2 cellular contexts compared by ENCODE assay signal in the genomic region with DNA sequence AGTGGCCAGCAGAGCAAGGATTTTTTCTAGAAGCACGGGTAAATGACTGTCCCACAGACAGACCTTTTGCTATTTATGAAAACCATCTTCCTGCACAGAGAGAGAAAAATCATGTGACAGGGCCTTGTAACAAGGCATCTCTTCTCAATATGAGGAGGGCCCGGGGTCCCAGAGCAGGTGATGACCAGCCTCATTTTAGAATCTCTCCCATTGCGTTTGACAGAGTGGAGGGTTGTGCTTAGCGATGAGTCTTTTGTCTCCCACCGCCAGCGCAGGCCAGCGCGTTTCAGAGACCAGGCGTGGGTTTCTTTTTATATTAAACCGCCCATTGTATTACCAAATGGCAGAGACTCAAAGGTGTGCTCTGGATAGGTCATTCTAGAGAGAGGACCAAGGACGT.
TF ChIP-seq lines count a peak whose summit lies in the region.

No MANE protein-coding gene starts in this region.

TF ChIP-seq in GM23338, 12 proteins besides CTCF, POLR2A, EP300 and RAD21:
- TF ChIP-seq, protein P1, sequence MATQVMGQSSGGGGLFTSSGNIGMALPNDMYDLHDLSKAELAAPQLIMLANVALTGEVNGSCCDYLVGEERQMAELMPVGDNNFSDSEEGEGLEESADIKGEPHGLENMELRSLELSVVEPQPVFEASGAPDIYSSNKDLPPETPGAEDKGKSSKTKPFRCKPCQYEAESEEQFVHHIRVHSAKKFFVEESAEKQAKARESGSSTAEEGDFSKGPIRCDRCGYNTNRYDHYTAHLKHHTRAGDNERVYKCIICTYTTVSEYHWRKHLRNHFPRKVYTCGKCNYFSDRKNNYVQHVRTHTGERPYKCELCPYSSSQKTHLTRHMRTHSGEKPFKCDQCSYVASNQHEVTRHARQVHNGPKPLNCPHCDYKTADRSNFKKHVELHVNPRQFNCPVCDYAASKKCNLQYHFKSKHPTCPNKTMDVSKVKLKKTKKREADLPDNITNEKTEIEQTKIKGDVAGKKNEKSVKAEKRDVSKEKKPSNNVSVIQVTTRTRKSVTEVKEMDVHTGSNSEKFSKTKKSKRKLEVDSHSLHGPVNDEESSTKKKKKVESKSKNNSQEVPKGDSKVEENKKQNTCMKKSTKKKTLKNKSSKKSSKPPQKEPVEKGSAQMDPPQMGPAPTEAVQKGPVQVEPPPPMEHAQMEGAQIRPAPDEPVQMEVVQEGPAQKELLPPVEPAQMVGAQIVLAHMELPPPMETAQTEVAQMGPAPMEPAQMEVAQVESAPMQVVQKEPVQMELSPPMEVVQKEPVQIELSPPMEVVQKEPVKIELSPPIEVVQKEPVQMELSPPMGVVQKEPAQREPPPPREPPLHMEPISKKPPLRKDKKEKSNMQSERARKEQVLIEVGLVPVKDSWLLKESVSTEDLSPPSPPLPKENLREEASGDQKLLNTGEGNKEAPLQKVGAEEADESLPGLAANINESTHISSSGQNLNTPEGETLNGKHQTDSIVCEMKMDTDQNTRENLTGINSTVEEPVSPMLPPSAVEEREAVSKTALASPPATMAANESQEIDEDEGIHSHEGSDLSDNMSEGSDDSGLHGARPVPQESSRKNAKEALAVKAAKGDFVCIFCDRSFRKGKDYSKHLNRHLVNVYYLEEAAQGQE (IDR thresholded peaks at IDR 0.05; ENCODE audit: unreplicated experiment) = no peak
- TF ChIP-seq EZH2 (IDR thresholded peaks at IDR 0.05; ENCODE audit: low read depth, unreplicated experiment) (no peak), NANOG (IDR thresholded peaks at IDR 0.05; ENCODE audit: borderline replicate concordance) (no peak), ZNF114 (CRISPR knock-in tag; IDR thresholded peaks at IDR 0.05) (no peak), EZH2phosphoT487 (IDR thresholded peaks at IDR 0.05; ENCODE audit: unreplicated experiment) (no peak), ZNF331 (CRISPR knock-in tag; IDR thresholded peaks at IDR 0.05; ENCODE audit: low read depth) (no peak), JUNB (IDR thresholded peaks at IDR 0.05; ENCODE audit: unreplicated experiment) (no peak)
- TF ChIP-seq, protein P2, sequence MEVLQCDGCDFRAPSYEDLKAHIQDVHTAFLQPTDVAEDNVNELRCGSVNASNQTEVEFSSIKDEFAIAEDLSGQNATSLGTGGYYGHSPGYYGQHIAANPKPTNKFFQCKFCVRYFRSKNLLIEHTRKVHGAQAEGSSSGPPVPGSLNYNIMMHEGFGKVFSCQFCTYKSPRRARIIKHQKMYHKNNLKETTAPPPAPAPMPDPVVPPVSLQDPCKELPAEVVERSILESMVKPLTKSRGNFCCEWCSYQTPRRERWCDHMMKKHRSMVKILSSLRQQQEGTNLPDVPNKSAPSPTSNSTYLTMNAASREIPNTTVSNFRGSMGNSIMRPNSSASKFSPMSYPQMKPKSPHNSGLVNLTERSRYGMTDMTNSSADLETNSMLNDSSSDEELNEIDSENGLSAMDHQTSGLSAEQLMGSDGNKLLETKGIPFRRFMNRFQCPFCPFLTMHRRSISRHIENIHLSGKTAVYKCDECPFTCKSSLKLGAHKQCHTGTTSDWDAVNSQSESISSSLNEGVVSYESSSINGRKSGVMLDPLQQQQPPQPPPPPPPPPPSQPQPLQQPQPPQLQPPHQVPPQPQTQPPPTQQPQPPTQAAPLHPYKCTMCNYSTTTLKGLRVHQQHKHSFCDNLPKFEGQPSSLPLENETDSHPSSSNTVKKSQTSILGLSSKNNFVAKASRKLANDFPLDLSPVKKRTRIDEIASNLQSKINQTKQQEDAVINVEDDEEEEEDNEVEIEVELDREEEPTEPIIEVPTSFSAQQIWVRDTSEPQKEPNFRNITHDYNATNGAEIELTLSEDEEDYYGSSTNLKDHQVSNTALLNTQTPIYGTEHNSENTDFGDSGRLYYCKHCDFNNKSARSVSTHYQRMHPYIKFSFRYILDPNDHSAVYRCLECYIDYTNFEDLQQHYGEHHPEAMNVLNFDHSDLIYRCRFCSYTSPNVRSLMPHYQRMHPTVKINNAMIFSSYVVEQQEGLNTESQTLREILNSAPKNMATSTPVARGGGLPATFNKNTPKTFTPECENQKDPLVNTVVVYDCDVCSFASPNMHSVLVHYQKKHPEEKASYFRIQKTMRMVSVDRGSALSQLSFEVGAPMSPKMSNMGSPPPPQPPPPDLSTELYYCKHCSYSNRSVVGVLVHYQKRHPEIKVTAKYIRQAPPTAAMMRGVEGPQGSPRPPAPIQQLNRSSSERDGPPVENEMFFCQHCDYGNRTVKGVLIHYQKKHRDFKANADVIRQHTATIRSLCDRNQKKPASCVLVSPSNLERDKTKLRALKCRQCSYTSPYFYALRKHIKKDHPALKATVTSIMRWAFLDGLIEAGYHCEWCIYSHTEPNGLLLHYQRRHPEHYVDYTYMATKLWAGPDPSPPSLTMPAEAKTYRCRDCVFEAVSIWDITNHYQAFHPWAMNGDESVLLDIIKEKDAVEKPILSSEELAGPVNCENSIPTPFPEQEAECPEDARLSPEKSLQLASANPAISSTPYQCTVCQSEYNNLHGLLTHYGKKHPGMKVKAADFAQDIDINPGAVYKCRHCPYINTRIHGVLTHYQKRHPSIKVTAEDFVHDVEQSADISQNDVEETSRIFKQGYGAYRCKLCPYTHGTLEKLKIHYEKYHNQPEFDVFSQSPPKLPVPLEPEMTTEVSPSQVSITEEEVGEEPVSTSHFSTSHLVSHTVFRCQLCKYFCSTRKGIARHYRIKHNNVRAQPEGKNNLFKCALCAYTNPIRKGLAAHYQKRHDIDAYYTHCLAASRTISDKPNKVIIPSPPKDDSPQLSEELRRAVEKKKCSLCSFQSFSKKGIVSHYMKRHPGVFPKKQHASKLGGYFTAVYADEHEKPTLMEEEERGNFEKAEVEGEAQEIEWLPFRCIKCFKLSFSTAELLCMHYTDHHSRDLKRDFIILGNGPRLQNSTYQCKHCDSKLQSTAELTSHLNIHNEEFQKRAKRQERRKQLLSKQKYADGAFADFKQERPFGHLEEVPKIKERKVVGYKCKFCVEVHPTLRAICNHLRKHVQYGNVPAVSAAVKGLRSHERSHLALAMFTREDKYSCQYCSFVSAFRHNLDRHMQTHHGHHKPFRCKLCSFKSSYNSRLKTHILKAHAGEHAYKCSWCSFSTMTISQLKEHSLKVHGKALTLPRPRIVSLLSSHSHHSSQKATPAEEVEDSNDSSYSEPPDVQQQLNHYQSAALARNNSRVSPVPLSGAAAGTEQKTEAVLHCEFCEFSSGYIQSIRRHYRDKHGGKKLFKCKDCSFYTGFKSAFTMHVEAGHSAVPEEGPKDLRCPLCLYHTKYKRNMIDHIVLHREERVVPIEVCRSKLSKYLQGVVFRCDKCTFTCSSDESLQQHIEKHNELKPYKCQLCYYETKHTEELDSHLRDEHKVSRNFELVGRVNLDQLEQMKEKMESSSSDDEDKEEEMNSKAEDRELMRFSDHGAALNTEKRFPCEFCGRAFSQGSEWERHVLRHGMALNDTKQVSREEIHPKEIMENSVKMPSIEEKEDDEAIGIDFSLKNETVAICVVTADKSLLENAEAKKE (CRISPR knock-in tag; IDR thresholded peaks at IDR 0.05) = no peak

TF ChIP-seq in H1, 55 proteins besides CTCF, POLR2A, EP300 and RAD21:
- TF ChIP-seq POLR2AphosphoS5 (IDR thresholded peaks at IDR 0.05; ENCODE audit: low read depth, low read length) = no peak
- TF ChIP-seq HDAC2 (IDR thresholded peaks at IDR 0.05; ENCODE audit: borderline replicate concordance in 1 of 2, low read depth in 2 of 2, low read length in 2 of 2) = no peak
- no peak for TF ChIP-seq RXRA (IDR thresholded peaks at IDR 0.05; ENCODE audit: insufficient read depth, low read depth, low read length)
- TF ChIP-seq POU5F1 (IDR thresholded peaks at IDR 0.05; ENCODE audit: low read depth, low read length) = no peak
- no peak for TF ChIP-seq TBP (IDR thresholded peaks at IDR 0.05; ENCODE audit: low read depth, low read length)
- no peak for TF ChIP-seq CTBP2 (IDR thresholded peaks at IDR 0.05; ENCODE audit: borderline replicate concordance, insufficient read depth, insufficient read length, low read length)
- no peak for TF ChIP-seq SP2 (IDR thresholded peaks at IDR 0.05; ENCODE audit: low read length)
- TF ChIP-seq CBX8 (IDR thresholded peaks at IDR 0.05; ENCODE audit: borderline replicate concordance, low read depth, low read length) = no peak
- TF ChIP-seq SAP30 (IDR thresholded peaks at IDR 0.05; ENCODE audit: insufficient read depth, insufficient replicate concordance, low read length) = no peak
- TF ChIP-seq TCF12 (IDR thresholded peaks at IDR 0.05; ENCODE audit: low read depth, low read length) = no peak
- TF ChIP-seq JUND (IDR thresholded peaks at IDR 0.05; ENCODE audit: low read length) = no peak
- no peak for TF ChIP-seq SIRT6 (IDR thresholded peaks at IDR 0.05; ENCODE audit: low read length)
- TF ChIP-seq CEBPB (IDR thresholded peaks at IDR 0.05; ENCODE audit: low read depth, low read length) = no peak
- no peak for TF ChIP-seq RNF2 (IDR thresholded peaks at IDR 0.05; ENCODE audit: borderline replicate concordance, low read depth, low read length, missing control alignments, poor library complexity, severe bottlenecking)
- TF ChIP-seq, protein P3, sequence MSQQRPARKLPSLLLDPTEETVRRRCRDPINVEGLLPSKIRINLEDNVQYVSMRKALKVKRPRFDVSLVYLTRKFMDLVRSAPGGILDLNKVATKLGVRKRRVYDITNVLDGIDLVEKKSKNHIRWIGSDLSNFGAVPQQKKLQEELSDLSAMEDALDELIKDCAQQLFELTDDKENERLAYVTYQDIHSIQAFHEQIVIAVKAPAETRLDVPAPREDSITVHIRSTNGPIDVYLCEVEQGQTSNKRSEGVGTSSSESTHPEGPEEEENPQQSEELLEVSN (IDR thresholded peaks at IDR 0.05) = no peak
- no peak for TF ChIP-seq CHD1 (IDR thresholded peaks at IDR 0.05; ENCODE audit: low read depth, low read length)
TF ChIP-seq in H1: peak in this region for 0.
